9 cellular contexts compared by ENCODE assay signal in the genomic region with DNA sequence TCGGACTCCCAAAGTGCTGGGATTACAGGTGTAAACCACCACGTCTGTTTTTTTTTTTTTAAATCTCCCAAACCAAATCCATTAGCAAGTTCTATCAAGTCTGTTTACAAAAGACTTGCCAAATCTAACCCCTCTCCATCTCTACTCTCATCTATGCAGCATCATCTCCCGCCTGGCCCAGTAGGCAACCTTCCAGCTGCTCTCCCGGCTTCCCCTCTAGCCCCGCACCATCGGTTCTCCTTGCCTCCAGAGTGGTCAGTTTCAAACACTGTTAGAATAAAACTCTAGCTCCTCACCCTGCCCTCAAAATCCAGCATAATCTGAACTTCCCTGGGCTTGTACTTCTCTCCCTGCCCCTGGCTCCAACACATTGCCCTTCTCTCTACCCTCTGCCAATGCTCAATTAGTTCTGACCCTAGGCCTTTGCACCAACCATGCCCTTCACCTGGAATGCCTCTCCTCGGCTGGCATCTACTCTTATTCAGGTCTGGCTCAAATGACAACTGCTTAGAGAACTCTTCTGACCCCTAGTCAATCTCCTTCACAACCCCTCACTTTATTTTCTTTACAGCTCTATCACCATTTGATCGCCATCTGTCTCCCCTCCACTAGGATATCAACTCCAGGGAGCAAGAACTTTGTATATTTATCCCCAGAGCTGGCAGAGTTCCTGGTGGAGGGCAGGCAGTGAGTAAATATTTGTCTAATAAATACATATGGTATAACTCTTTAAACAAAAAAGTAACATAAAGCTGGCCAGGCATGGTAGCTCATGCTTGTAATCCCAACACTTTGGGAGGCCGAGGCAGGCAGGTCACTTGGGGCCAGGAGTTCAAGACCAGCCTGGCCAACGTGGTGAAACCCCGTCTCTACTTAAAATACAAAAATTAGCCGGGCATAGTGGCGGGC. TPM values are rescaled to one million over a fixed set of nuclear protein-coding genes. Genes with fewer than 3 reads are reported as not detected.
DNase-seq lines count a peak whose midpoint lies in the region; ATAC-seq, FAIRE-seq and TF ChIP-seq lines count a peak whose summit lies in the region.
"Had no signal": no experiment of that assay in that cellular context is flagged by ENCODE, and none has a peak within 500 bp of the region (broad histone marks: within the 10 kb centered on the region; RNA-seq: fewer than 3 reads in every experiment).

No MANE protein-coding gene starts in this region.

- H2AFZ ChIP-seq in H9 (ENCODE audit: low read length), result no peak overlapping the region

- H3K36me3 Mint-ChIP-seq in CD4-positive, alpha-beta memory T cell, result peaks cover 5 to 27% of the 10 kb centered on the region in 2 donors
- peaks cover 9 to 24% (median 18%) of the 10 kb centered on the region in 3 experiments; a peak in 5 of 7 replicates for H3K36me3 Mint-ChIP-seq in H9 (ENCODE audit: insufficient read depth in 1 of 3, low read depth in 3 of 3)
- peaks cover 53% of the 10 kb centered on the region for H3K36me3 Mint-ChIP-seq in activated T-helper 17 cell treated with anti-CD3 and anti-CD28 coated beads, Interleukin-2, amount 50 U/mL, for 72 hours (ENCODE audit: low read depth)

- H4K5ac ChIP-seq in H9 (ENCODE audit: insufficient read length, low read depth, low read length), result no peak overlapping the region

- H4K8ac ChIP-seq in H9 (replicated peaks; ENCODE audit: insufficient read length, low read depth, low read length), result no peak overlapping the region

- no peak overlapping the region for H2BK12ac ChIP-seq in H9 (ENCODE audit: insufficient read length, low read depth, low read length)

- H2BK20ac ChIP-seq in H9 (ENCODE audit: low read depth, low read length, poor library complexity, severe bottlenecking), result no peak overlapping the region

- no peak overlapping the region for H3K27ac ChIP-seq in CD4-positive, alpha-beta memory T cell (ENCODE audit: low read depth, low read length)
- no peak overlapping the region for H3K27ac ChIP-seq in H9 (ENCODE audit: insufficient read length, low read depth, low read length)

- no peak overlapping the region for H3T11ph ChIP-seq in H9 (ENCODE audit: low read length)

- H3K27me3 ChIP-seq in CD4-positive, alpha-beta memory T cell (ENCODE audit: insufficient read depth, low read length), result no peaks in the 10 kb centered on the region
- H3K27me3 ChIP-seq in H9 (ENCODE audit: insufficient read depth, low read length), result no peaks in the 10 kb centered on the region

- no peaks in the 10 kb centered on the region for H3K27me3 Mint-ChIP-seq in CD4-positive, alpha-beta memory T cell
- H3K27me3 Mint-ChIP-seq in H9 (ENCODE audit: low read depth), result no peaks in the 10 kb centered on the region
- no peaks in the 10 kb centered on the region for H3K27me3 Mint-ChIP-seq in activated T-helper 17 cell treated with anti-CD3 and anti-CD28 coated beads, Interleukin-2, amount 50 U/mL, for 72 hours

- H3K36me3 ChIP-seq in CD4-positive, alpha-beta memory T cell (ENCODE audit: insufficient read depth, low read length), result no peaks in the 10 kb centered on the region

- H3K56ac ChIP-seq in H9 (ENCODE audit: insufficient read length, low read depth, low read length), result no peak overlapping the region

- no peak overlapping the region for H3K4me3 ChIP-seq in CD4-positive, alpha-beta memory T cell (ENCODE audit: low read length in 2 of 2)

- no peak overlapping the region for H3K18ac ChIP-seq in H9 (ENCODE audit: insufficient read length, low read depth, low read length)

- no peak overlapping the region for H3K4me2 ChIP-seq in H9 (ENCODE audit: insufficient read depth, insufficient read length, low read length)

- DNase-seq in CD4-positive, alpha-beta memory T cell, result no peak
- no peak for DNase-seq in H9
- peak; percentile 17 to 50 for DNase-seq in lung microvascular endothelial cell (ENCODE audit: low read depth in 2 of 2)
- DNase-seq in central memory CD4-positive, alpha-beta T cell, result no peak
- DNase-seq in activated effector memory CD4-positive, alpha-beta T cell treated with Interleukin-2 at 50 U/mL for 16 hours, result no peak
- no peak for DNase-seq in D721Med (ENCODE audit: insufficient read length, low spot score)

- no peak overlapping the region for H3K23ac ChIP-seq in H9 (ENCODE audit: insufficient read length, low read depth, low read length)

- no peaks in the 10 kb centered on the region for H4K20me1 ChIP-seq in H9 (ENCODE audit: control insufficient read depth, insufficient read depth, insufficient read length)

- no peak for FAIRE-seq in D721Med (lab: Jason Lieb, UNC)
- FAIRE-seq: urothelium cell line had no signal

- no CpG with 5 or more reads among the region's 13 CpGs for WGBS in H9 (ENCODE audit: extremely low coverage, insufficient read length, low lambda C conversion rate)

- CTCF ChIA-PET in CD4-positive, alpha-beta memory T cell (lab: Charles Lee; ENCODE audit: partially characterized antibody), result interaction anchor here (0.9 to 4.4 kb wide), 8 partner anchors 10 to 243 kb away, joined by 3 to 42 read pairs (median 4); partner anchors contain the start of gene RFC5

- H2BK5ac ChIP-seq in H9 (ENCODE audit: insufficient read length, low read length), result no peak overlapping the region

- H3K23me2 ChIP-seq in H9 (ENCODE audit: insufficient read length, low read depth, low read length, poor library complexity, severe bottlenecking), result peaks cover 9% of the 10 kb centered on the region

- H3K27ac Mint-ChIP-seq in CD4-positive, alpha-beta memory T cell, result peak overlapping the region in 6 of 7 donors; percentile 2 to 93 (median 40)
- H3K27ac Mint-ChIP-seq in H9, result peak overlapping the region in 2 of 3 experiments; percentile 0 to 80; a peak in 4 of 7 replicates
- H3K27ac Mint-ChIP-seq in activated T-helper 17 cell treated with anti-CD3 and anti-CD28 coated beads, Interleukin-2, amount 50 U/mL, for 72 hours, result peak overlapping the region; percentile 24

- H3K4me3 Mint-ChIP-seq in CD4-positive, alpha-beta memory T cell, result peak overlapping the region in 1 of 8 donors; percentile 17
- H3K4me3 Mint-ChIP-seq in H9, result no peak overlapping the region
- H3K4me3 Mint-ChIP-seq in activated T-helper 17 cell treated with anti-CD3 and anti-CD28 coated beads, Interleukin-2, amount 50 U/mL, for 72 hours, result no peak overlapping the region

- H3K4ac ChIP-seq in H9 (ENCODE audit: low read depth, low read length), result no peak overlapping the region

- no peak for ATAC-seq in activated T-helper 17 cell treated with anti-CD3 and anti-CD28 coated beads, Interleukin-2, amount 50 U/mL, for 72 hours (replicated peaks)
- ATAC-seq in GM18519 (IDR thresholded peaks at IDR 0.05; ENCODE audit: low FRiP score, unreplicated experiment), result no peak

- H3K4me1 ChIP-seq in CD4-positive, alpha-beta memory T cell (ENCODE audit: insufficient read depth, low read length), result peaks cover 31% of the 10 kb centered on the region
- H3K4me1 ChIP-seq in H9 (ENCODE audit: insufficient read depth, low read length), result peaks cover 3% of the 10 kb centered on the region

- H2BK15ac ChIP-seq in H9 (ENCODE audit: low read depth, low read length), result no peak overlapping the region

- peaks cover 15% of the 10 kb centered on the region for H3K79me1 ChIP-seq in H9 (ENCODE audit: insufficient read depth, low read depth, low read length, poor library complexity, severe bottlenecking)

- POLR2A ChIA-PET in CD4-positive, alpha-beta memory T cell (lab: Charles Lee; ENCODE audit: partially characterized antibody), result no interaction called here

- H3K14ac ChIP-seq in H9 (ENCODE audit: insufficient read depth, low read length), result no peak overlapping the region

- no peak overlapping the region for H3K9ac ChIP-seq in H9 (ENCODE audit: extremely low read depth, insufficient read length, low read length)

- H3K4me1 Mint-ChIP-seq in CD4-positive, alpha-beta memory T cell, result peaks cover 30 to 67% (median 45%) of the 10 kb centered on the region in 4 donors
- peaks cover 25 to 31% of the 10 kb centered on the region in 2 experiments for H3K4me1 Mint-ChIP-seq in H9
- peaks cover 44% of the 10 kb centered on the region for H3K4me1 Mint-ChIP-seq in activated T-helper 17 cell treated with anti-CD3 and anti-CD28 coated beads, Interleukin-2, amount 50 U/mL, for 72 hours

- no peaks in the 10 kb centered on the region for H3K9me3 ChIP-seq in CD4-positive, alpha-beta memory T cell (ENCODE audit: control insufficient read depth in 1 of 2, low read length in 2 of 2)
- no peaks in the 10 kb centered on the region for H3K9me3 ChIP-seq in H9 (ENCODE audit: control insufficient read depth, low read depth, low read length)

- no peaks in the 10 kb centered on the region for H3K9me3 Mint-ChIP-seq in CD4-positive, alpha-beta memory T cell
- no peaks in the 10 kb centered on the region for H3K9me3 Mint-ChIP-seq in H9
- H3K9me3 Mint-ChIP-seq in activated T-helper 17 cell treated with anti-CD3 and anti-CD28 coated beads, Interleukin-2, amount 50 U/mL, for 72 hours, result no peaks in the 10 kb centered on the region

- intact Hi-C loops in CD4-positive, alpha-beta memory T cell (cut with micrococcal nuclease), result loop anchor here (1.0 kb wide), 1 partner anchor 182 kb away; no protein-coding TSS in a partner anchor

- H4K91ac ChIP-seq in H9 (ENCODE audit: insufficient read length, low read depth, low read length), result no peak overlapping the region

- H2BK120ac ChIP-seq in H9 (ENCODE audit: low read depth, low read length, poor library complexity, severe bottlenecking), result no peak overlapping the region

- no peak for TF ChIP-seq CTCF in H9 (conservative IDR thresholded peaks at IDR 0.05)
- TF ChIP-seq CTCF in D721Med (IDR thresholded peaks at IDR 0.05; ENCODE audit: insufficient read depth, missing control alignments), result no peak

- H2AK5ac ChIP-seq in H9 (ENCODE audit: insufficient read length, low read length), result no peak overlapping the region

- peaks cover 2% of the 10 kb centered on the region; the same call in 1 of the 2 replicates for H3K79me2 ChIP-seq in H9 (ENCODE audit: insufficient read depth, low read length)

RNA-seq across cellular contexts. Expression of gene WSB2, which starts 4.9 kb away (rescaled TPM):
- total RNA-seq in CD4-positive, alpha-beta memory T cell, result 10 to 100 TPM; 24.4 to 31.5 TPM
- polyA plus RNA-seq in CD4-positive, alpha-beta memory T cell, result 10 to 100 TPM; 18.7 to 23.3 TPM
- total RNA-seq in H9 (2021), result 58.6 and 61.4 TPM in 2 replicates
- total RNA-seq in activated T-helper 17 cell treated with anti-CD3 and anti-CD28 coated beads, Interleukin-2, amount 50 U/mL, for 72 hours, result 10 to 100 TPM; 59.5 to 76.7 TPM
- total RNA-seq in lung microvascular endothelial cell, result 82.4 and 174 TPM in 2 replicates

RNA-seq across cellular contexts. Expression of gene RFC5, which starts 39.6 kb away (rescaled TPM):
- total RNA-seq in CD4-positive, alpha-beta memory T cell, result 10 to 100 TPM; 17.2 TPM
- polyA plus RNA-seq in CD4-positive, alpha-beta memory T cell, result 10 to 100 TPM; 13.5 to 17.5 TPM
- total RNA-seq in H9 (2021) (47.2 and 50.4 TPM in 2 replicates), lung microvascular endothelial cell (12.1 and 15.3 TPM in 2 replicates)
- total RNA-seq in activated T-helper 17 cell treated with anti-CD3 and anti-CD28 coated beads, Interleukin-2, amount 50 U/mL, for 72 hours, result 10 to 100 TPM; 53.7 to 64.4 TPM

RNA-seq across cellular contexts. Expression of gene VSIG10, which starts 47.7 kb away (rescaled TPM):
- 1 to 10 TPM; 4.8 to 5.1 TPM for total RNA-seq in CD4-positive, alpha-beta memory T cell
- polyA plus RNA-seq in CD4-positive, alpha-beta memory T cell, result 1 to 10 TPM in 1 of 2 donors, not detected in 1; 1.5 TPM
- total RNA-seq in H9 (2021), result 89.6 and 97.4 TPM in 2 replicates
- 1 to 10 TPM; 5.9 to 9.6 TPM for total RNA-seq in activated T-helper 17 cell treated with anti-CD3 and anti-CD28 coated beads, Interleukin-2, amount 50 U/mL, for 72 hours
- 39.4 and 49.8 TPM in 2 replicates for total RNA-seq in lung microvascular endothelial cell

Comparison
In these comparisons a context has a peak if more than half of its experiments do, and no peak if none do; other contexts are left out.
1. DNase-seq: peak in lung microvascular endothelial cell (2 of 2); none in CD4-positive, alpha-beta memory T cell (0 of 5), H9 (single experiment), central memory CD4-positive, alpha-beta T cell (single experiment), activated effector memory CD4-positive, alpha-beta T cell treated with Interleukin-2 at 50 U/mL for 16 hours (single experiment) and D721Med (single experiment).
2. Peak in every context shown above with its lines, with median percentiles within 50 percentile points of each other: H3K27ac Mint-ChIP-seq.